ENCODE assay signal across 8 cellular contexts in genomic region chr6:113995632-113996031, GRCh38. TPM values are rescaled to one million over a fixed set of nuclear protein-coding genes. Genes with fewer than 3 reads are reported as not detected.
DNase-seq lines count a peak whose midpoint lies in the region; ATAC-seq lines count a peak whose summit lies in the region.

No MANE protein-coding gene starts in this region.

- no peak overlapping the region for H3K27ac Mint-ChIP-seq in stimulated activated effector memory CD8-positive, alpha-beta T cell treated with anti-CD3 and anti-CD28 coated beads, Interleukin-12 subunit alpha, Interleukin-12 subunit beta, amount 100 ng/mL, for 72 hours

- no peaks in the 10 kb centered on the region for H3K9me3 Mint-ChIP-seq in stimulated activated effector memory CD8-positive, alpha-beta T cell treated with anti-CD3 and anti-CD28 coated beads, Interleukin-12 subunit alpha, Interleukin-12 subunit beta, amount 100 ng/mL, for 72 hours

- H3K4me3 Mint-ChIP-seq in stimulated activated effector memory CD8-positive, alpha-beta T cell treated with anti-CD3 and anti-CD28 coated beads, Interleukin-12 subunit alpha, Interleukin-12 subunit beta, amount 100 ng/mL, for 72 hours = no peak overlapping the region

- H3K36me3 Mint-ChIP-seq in stimulated activated effector memory CD8-positive, alpha-beta T cell treated with anti-CD3 and anti-CD28 coated beads, Interleukin-12 subunit alpha, Interleukin-12 subunit beta, amount 100 ng/mL, for 72 hours = no peaks in the 10 kb centered on the region

- no peak for ATAC-seq in HG03460 (IDR thresholded peaks at IDR 0.05; ENCODE audit: unreplicated experiment)
- ATAC-seq in stimulated activated effector memory CD8-positive, alpha-beta T cell treated with anti-CD3 and anti-CD28 coated beads, Interleukin-12 subunit alpha, Interleukin-12 subunit beta, amount 100 ng/mL, for 72 hours = no peak

- peaks cover 6% of the 10 kb centered on the region for H3K4me1 Mint-ChIP-seq in stimulated activated effector memory CD8-positive, alpha-beta T cell treated with anti-CD3 and anti-CD28 coated beads, Interleukin-12 subunit alpha, Interleukin-12 subunit beta, amount 100 ng/mL, for 72 hours

- DNase-seq in DMS53 treated with DMSO at 0.1 percent for 48 hours (lab: John Stamatoyannopoulos, UW; ENCODE audit: unreplicated experiment) (peak; percentile 89), NCI-H2107 treated with DMSO at 0.1 percent for 48 hours (lab: John Stamatoyannopoulos, UW; ENCODE audit: unreplicated experiment) (peak; percentile 70), brain pericyte (ENCODE audit: low read depth, low spot score) (peak; percentile 85), lung microvascular endothelial cell (ENCODE audit: low read depth in 2 of 2) (peak; percentile 37 to 93)
- DNase-seq in activated naive CD4-positive, alpha-beta T cell treated with anti-CD3 and anti-CD28 coated beads, Interleukin-2, amount 50 U/mL, for 16 hours = no peak
- no peak for DNase-seq in stimulated activated CD4-positive, alpha-beta T cell treated with anti-CD3 and anti-CD28 coated beads, Interleukin-2, amount 100 ng/mL, for 48 hours
- no peak for DNase-seq in stimulated activated effector memory CD8-positive, alpha-beta T cell treated with anti-CD3 and anti-CD28 coated beads, Interleukin-12 subunit alpha, Interleukin-12 subunit beta, amount 100 ng/mL, for 72 hours (ENCODE audit: low spot score in 2 of 2)

RNA-seq across cellular contexts. Expression of gene HDAC2, which starts 24.7 kb away (rescaled TPM):
- 40.3 and 48.0 TPM in 2 replicates for total RNA-seq in lung microvascular endothelial cell

Comparison
In these comparisons a context has a peak if more than half of its experiments do, and no peak if none do; other contexts are left out.
1. DNase-seq: peak in DMS53 treated with DMSO at 0.1 percent for 48 hours (single experiment), NCI-H2107 treated with DMSO at 0.1 percent for 48 hours (single experiment), brain pericyte (single experiment) and lung microvascular endothelial cell (2 of 2); none in activated naive CD4-positive, alpha-beta T cell treated with anti-CD3 and anti-CD28 coated beads, Interleukin-2, amount 50 U/mL, for 16 hours (single experiment), stimulated activated CD4-positive, alpha-beta T cell treated with anti-CD3 and anti-CD28 coated beads, Interleukin-2, amount 100 ng/mL, for 48 hours (0 of 2) and stimulated activated effector memory CD8-positive, alpha-beta T cell treated with anti-CD3 and anti-CD28 coated beads, Interleukin-12 subunit alpha, Interleukin-12 subunit beta, amount 100 ng/mL, for 72 hours (0 of 2).